Comparison of ENCODE assay signal across 8 cellular contexts in the genomic region with DNA sequence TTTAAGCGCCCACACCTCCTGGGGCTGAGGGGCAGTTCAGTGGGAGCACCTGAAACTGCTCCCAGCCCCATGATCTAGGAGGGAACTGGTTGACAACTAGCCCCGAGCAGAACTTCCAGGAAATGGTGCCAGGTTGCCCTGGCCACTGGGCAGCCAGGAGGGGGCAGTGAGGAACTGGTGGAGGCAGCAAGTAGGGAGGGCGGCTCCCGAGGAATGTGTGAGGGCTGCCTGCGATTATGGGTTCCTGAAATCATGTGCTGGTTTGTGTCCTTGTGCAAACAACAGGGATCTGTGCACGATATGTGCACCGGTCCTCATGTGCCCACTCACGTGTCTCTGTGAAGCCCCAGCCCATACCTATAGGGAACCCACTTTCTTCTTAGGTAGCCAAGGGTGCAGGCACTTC. TPM values are rescaled to one million over a fixed set of nuclear protein-coding genes. Genes with fewer than 3 reads are reported as not detected.
A peak's percentile ranks its signal among the peaks of the same experiment; 100 is the strongest.
DNase-seq lines count a peak whose midpoint lies in the region; ATAC-seq and TF ChIP-seq lines count a peak whose summit lies in the region.

No MANE protein-coding gene starts in this region.

- peak overlapping the region; percentile 39 for H2AK5ac ChIP-seq in neuronal stem cell (ENCODE audit: low read depth, low read length)

- H3K27ac Mint-ChIP-seq in stimulated activated naive CD8-positive, alpha-beta T cell treated with anti-CD3 and anti-CD28 coated beads, Interleukin-15, amount 100 ng/mL, for 72 hours: no peak overlapping the region

- H3K4me2 ChIP-seq in neuronal stem cell (ENCODE audit: insufficient read depth, low read length, poor library complexity, severe bottlenecking): no peak overlapping the region

- peaks cover under 1 to 18% of the 10 kb centered on the region in 2 donors for H3K36me3 ChIP-seq in neuronal stem cell (replicated peaks in 1 of 2; ENCODE audit: control insufficient read depth in 2 of 2, insufficient read depth in 2 of 2, low read length in 2 of 2)

- H3K4me3 Mint-ChIP-seq in stimulated activated naive CD8-positive, alpha-beta T cell treated with anti-CD3 and anti-CD28 coated beads, Interleukin-15, amount 100 ng/mL, for 72 hours: no peak overlapping the region

- H3K27ac ChIP-seq in neuronal stem cell (replicated peaks; ENCODE audit: low read length): no peak overlapping the region

- H3K4ac ChIP-seq in neuronal stem cell (ENCODE audit: low read length): no peak overlapping the region

- no CpG with 5 or more reads among the region's 8 CpGs for WGBS in neuronal stem cell (ENCODE audit: extremely low coverage in 2 of 2, insufficient read length in 2 of 2, insufficient replicate concordance in 1 of 2), 2 donors

- no peaks in the 10 kb centered on the region for H3K27me3 ChIP-seq in neuronal stem cell (ENCODE audit: control insufficient read depth in 3 of 3, insufficient read depth in 3 of 3, low read depth in 1 of 3, low read length in 3 of 3)

- peak overlapping the region; percentile 68 for H3K9ac ChIP-seq in neuronal stem cell (ENCODE audit: low read depth, low read length, poor library complexity)

- H2BK12ac ChIP-seq in neuronal stem cell (ENCODE audit: low read length): no peak overlapping the region

- no peak overlapping the region for H2BK15ac ChIP-seq in neuronal stem cell (ENCODE audit: low read length)

- no peak overlapping the region for H2BK5ac ChIP-seq in neuronal stem cell (ENCODE audit: low read length)

- H2AFZ ChIP-seq in neuronal stem cell (ENCODE audit: low read length): no peak overlapping the region

- no peaks in the 10 kb centered on the region for H3K9me3 ChIP-seq in neuronal stem cell (replicated peaks in 1 of 2; ENCODE audit: control insufficient read depth in 2 of 2, insufficient read depth in 1 of 2, low read depth in 1 of 2, low read length in 2 of 2)

- H4K8ac ChIP-seq in neuronal stem cell (ENCODE audit: low read depth, low read length): no peak overlapping the region

- TF ChIP-seq CTCF in foreskin fibroblast (IDR thresholded peaks at IDR 0.05; ENCODE audit: low read depth, low read length): peak; percentile 66

- no peak for ATAC-seq in stimulated activated naive CD8-positive, alpha-beta T cell treated with anti-CD3 and anti-CD28 coated beads, Interleukin-15, Interleukin-2, amounts not matched to agents 100 U/mL and 50 U/mL, for 24 hours
- ATAC-seq in stimulated activated naive CD8-positive, alpha-beta T cell treated with anti-CD3 and anti-CD28 coated beads, Interleukin-15, amount 100 ng/mL, for 72 hours: no peak
- ATAC-seq in HG02884 (IDR thresholded peaks at IDR 0.05; ENCODE audit: unreplicated experiment): no peak

- peak; percentile 37 for DNase-seq in stimulated activated naive CD8-positive, alpha-beta T cell treated with anti-CD3 and anti-CD28 coated beads, Interleukin-15, Interleukin-2, amounts not matched to agents 100 U/mL and 50 U/mL, for 24 hours
- no peak for DNase-seq in stimulated activated naive CD8-positive, alpha-beta T cell treated with anti-CD3 and anti-CD28 coated beads, Interleukin-15, amount 100 ng/mL, for 72 hours
- DNase-seq in SW480 (ENCODE audit: low spot score): peak; percentile 28
- peak in 1 of 2 donors; percentile 85 for DNase-seq in foreskin fibroblast
- DNase-seq in neuronal stem cell (ENCODE audit: low spot score): no peak
- DNase-seq in activated gamma-delta T cell treated with Interleukin-2 at 50 U/mL for 16 hours: no peak
- no peak for DNase-seq in activated CD8-positive, alpha-beta memory T cell treated with anti-CD3 and anti-CD28 coated beads, Interleukin-2, amount 50 U/mL, for 48 hours

- no peak overlapping the region for H4K91ac ChIP-seq in neuronal stem cell (ENCODE audit: low read depth, low read length, poor library complexity)

- no peak overlapping the region for H2BK120ac ChIP-seq in neuronal stem cell (ENCODE audit: low read depth, low read length)

- H3K23ac ChIP-seq in neuronal stem cell (ENCODE audit: low read depth, low read length, poor library complexity): peak overlapping the region; percentile 16

- no peaks in the 10 kb centered on the region for H3K9me3 Mint-ChIP-seq in stimulated activated naive CD8-positive, alpha-beta T cell treated with anti-CD3 and anti-CD28 coated beads, Interleukin-15, amount 100 ng/mL, for 72 hours

- no peaks in the 10 kb centered on the region for H3K79me1 ChIP-seq in neuronal stem cell (ENCODE audit: low read depth, low read length)

- H3K14ac ChIP-seq in neuronal stem cell (ENCODE audit: low read length): no peak overlapping the region

- H3K4me3 ChIP-seq in foreskin fibroblast (ENCODE audit: low read depth in 1 of 2, low read length in 2 of 2) (no peak overlapping the region), neuronal stem cell (ENCODE audit: low read length in 2 of 2) (no peak overlapping the region)

- peaks cover 26% of the 10 kb centered on the region for H3K4me1 Mint-ChIP-seq in stimulated activated naive CD8-positive, alpha-beta T cell treated with anti-CD3 and anti-CD28 coated beads, Interleukin-15, amount 100 ng/mL, for 72 hours

- peak overlapping the region; percentile 5 for H3K18ac ChIP-seq in neuronal stem cell (ENCODE audit: low read length)

- H3K4me1 ChIP-seq in neuronal stem cell (ENCODE audit: control insufficient read depth in 2 of 2, insufficient read depth in 1 of 2, low read depth in 1 of 2, low read length in 2 of 2): peaks cover 34 to 61% of the 10 kb centered on the region in 2 donors

- H3K27me3 Mint-ChIP-seq in stimulated activated naive CD8-positive, alpha-beta T cell treated with anti-CD3 and anti-CD28 coated beads, Interleukin-15, amount 100 ng/mL, for 72 hours: no peaks in the 10 kb centered on the region

RNA-seq across cellular contexts. Expression of a gene that starts 9.9 kb away (rescaled TPM):
- polyA plus RNA-seq in neuronal stem cell (2013, experiment 1 of 2): 7.5 TPM
- 7.8 TPM for polyA plus RNA-seq in neuronal stem cell (2013, experiment 2 of 2)

RNA-seq across cellular contexts. Expression of a gene that starts 19.2 kb away (rescaled TPM):
- polyA plus RNA-seq in neuronal stem cell (2013, experiment 1 of 2): 0.07 TPM
- 0.10 TPM for polyA plus RNA-seq in neuronal stem cell (2013, experiment 2 of 2)

RNA-seq across cellular contexts. Expression of a gene that starts 27.7 kb away (rescaled TPM):
- not detected for polyA plus RNA-seq in neuronal stem cell (2013, experiment 1 of 2)
- polyA plus RNA-seq in neuronal stem cell (2013, experiment 2 of 2): not detected

RNA-seq across cellular contexts. Expression of a gene that starts 35.6 kb away (rescaled TPM):
- 8.4 TPM for polyA plus RNA-seq in neuronal stem cell (2013, experiment 1 of 2)
- 8.3 TPM for polyA plus RNA-seq in neuronal stem cell (2013, experiment 2 of 2)

Comparison
In these comparisons a context has a peak if more than half of its experiments do, and no peak if none do; other contexts are left out.
1. DNase-seq: peak in stimulated activated naive CD8-positive, alpha-beta T cell treated with anti-CD3 and anti-CD28 coated beads, Interleukin-15, Interleukin-2, amounts not matched to agents 100 U/mL and 50 U/mL, for 24 hours (single experiment) and SW480 (single experiment); none in stimulated activated naive CD8-positive, alpha-beta T cell treated with anti-CD3 and anti-CD28 coated beads, Interleukin-15, amount 100 ng/mL, for 72 hours (0 of 2), neuronal stem cell (single experiment), activated gamma-delta T cell treated with Interleukin-2 at 50 U/mL for 16 hours (single experiment) and activated CD8-positive, alpha-beta memory T cell treated with anti-CD3 and anti-CD28 coated beads, Interleukin-2, amount 50 U/mL, for 48 hours (single experiment).